22 cellular contexts compared by ENCODE assay signal in the genomic region with DNA sequence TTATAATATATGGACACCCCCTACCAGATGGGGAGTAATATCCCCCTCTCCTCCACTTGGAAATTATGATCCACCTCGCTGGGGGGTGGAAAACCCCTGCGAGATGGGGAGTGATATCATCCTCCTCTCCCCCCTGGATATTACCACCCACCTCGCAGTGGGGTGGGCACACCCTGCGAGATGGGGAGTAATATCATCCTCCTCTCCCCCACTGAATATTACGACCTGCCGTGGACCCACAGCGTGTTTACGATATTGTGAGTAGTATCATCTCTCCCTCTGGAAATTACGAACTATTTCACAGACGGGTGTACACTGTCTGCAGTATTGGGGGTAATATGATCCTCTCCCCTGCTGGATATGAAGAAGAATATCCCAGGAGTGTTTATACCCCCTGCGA.
"Had no signal": no experiment of that assay in that cellular context is flagged by ENCODE, and none has a peak within 500 bp of the region (broad histone marks: within the 10 kb centered on the region; RNA-seq: fewer than 3 reads in every experiment).

No MANE protein-coding gene starts in this region.

- H3K4me3 ChIP-seq: breast epithelium, colonic mucosa, MG63, SK-N-MC had no signal

- H3K27me3 ChIP-seq: breast epithelium, colonic mucosa, MG63 had no signal

- DNase-seq: activated CD4-positive, CD25-positive, alpha-beta regulatory T cell; activated CD8-positive, alpha-beta memory T cell treated with anti-CD3 and anti-CD28 coated beads, Interleukin-2, amount 50 U/mL, for 48 hours; activated CD8-positive, alpha-beta T cell treated with anti-CD3 and anti-CD28 coated beads for 36 hours; activated T-cell treated with anti-CD3 and anti-CD28 coated beads, Interleukin-2, amount 50 U/mL, for 1 hour; aorta; caudate nucleus; colonic mucosa; MG63; NCI-H1048; NCI-H146; NCI-H187 treated with DMSO at 0.1 percent for 48 hours; NCI-H2081 treated with DMSO at 0.1 percent for 48 hours; NCI-H446; NCI-H524; NCI-H82; OCI-M1; RPMI8226; T-cell; T-helper 2 cell; T1000 had no signal

- H3K36me3 ChIP-seq: breast epithelium, colonic mucosa, MG63 had no signal

- H3K9me3 ChIP-seq: breast epithelium, colonic mucosa, MG63 had no signal

- H3K4me1 ChIP-seq: breast epithelium, colonic mucosa had no signal

- H3K27ac ChIP-seq: breast epithelium, colonic mucosa, SK-N-MC had no signal
